Comparison of ENCODE assay signal across 1 cellular context in genomic region chr3:112086018-112086854, GRCh38.
TF ChIP-seq lines count a peak whose summit lies in the region.

C3orf52 (plus strand) TSS chr3:112086389; CDS start chr3:112086408, 19 bp downstream.

TF ChIP-seq in HepG2, 621 proteins besides CTCF, POLR2A, EP300 and RAD21 (continued from another document and continues in another):
- no peak; the same call in 1 of the 2 replicates for TF ChIP-seq THAP7 (CRISPR knock-in tag; IDR thresholded peaks at IDR 0.05)
- TF ChIP-seq USF2 (IDR thresholded peaks at IDR 0.05; ENCODE audit: low read depth, low read length): no peak
- no peak; the same call in 1 of the 2 replicates for TF ChIP-seq USF2 (CRISPR knock-in tag; IDR thresholded peaks at IDR 0.05; ENCODE audit: borderline replicate concordance)
- no peak for TF ChIP-seq ZNF207 (IDR thresholded peaks at IDR 0.05; ENCODE audit: borderline replicate concordance)
- TF ChIP-seq MBD4 (IDR thresholded peaks at IDR 0.05; ENCODE audit: borderline replicate concordance, low read length): no peak
- TF ChIP-seq ZMAT3 (CRISPR knock-in tag; conservative IDR thresholded peaks at IDR 0.05): no peak
- no peak for TF ChIP-seq LBX2 (CRISPR knock-in tag; IDR thresholded peaks at IDR 0.05; ENCODE audit: borderline replicate concordance)
- TF ChIP-seq KAT7 (CRISPR knock-in tag; IDR thresholded peaks at IDR 0.05; ENCODE audit: borderline replicate concordance): no peak
- no peak for TF ChIP-seq FOXK1 (CRISPR knock-in tag; IDR thresholded peaks at IDR 0.05; ENCODE audit: borderline replicate concordance, low read depth)
- no peak for TF ChIP-seq TBX3 (IDR thresholded peaks at IDR 0.05; ENCODE audit: borderline replicate concordance)
- no peak for TF ChIP-seq MBNL3 (CRISPR knock-in tag; conservative IDR thresholded peaks at IDR 0.05)
- TF ChIP-seq CEBPB (IDR thresholded peaks at IDR 0.05; ENCODE audit: borderline replicate concordance, low read depth, low read length): no peak
- TF ChIP-seq ZNF34 (CRISPR knock-in tag; IDR thresholded peaks at IDR 0.05; ENCODE audit: borderline replicate concordance): no peak
- no peak for TF ChIP-seq TGIF2 (CRISPR knock-in tag; IDR thresholded peaks at IDR 0.05)
- TF ChIP-seq ZNF44 (CRISPR knock-in tag; IDR thresholded peaks at IDR 0.05): no peak
- TF ChIP-seq CERS6 (CRISPR knock-in tag; IDR thresholded peaks at IDR 0.05): no peak
- TF ChIP-seq ZNF10 (CRISPR knock-in tag; IDR thresholded peaks at IDR 0.05; ENCODE audit: borderline replicate concordance, low read depth): no peak
- TF ChIP-seq MTA1 (CRISPR knock-in tag; IDR thresholded peaks at IDR 0.05; ENCODE audit: borderline replicate concordance): no peak
- no peak for TF ChIP-seq CBX2 (IDR thresholded peaks at IDR 0.05; ENCODE audit: low read depth, low read length)
- 0 out of 2 replicates have a peak, but pooled peaks have one; percentile 68 for TF ChIP-seq CBX2 (CRISPR knock-in tag; IDR thresholded peaks at IDR 0.05; ENCODE audit: low read depth)
- no peak for TF ChIP-seq PTBP1 (IDR thresholded peaks at IDR 0.05; ENCODE audit: low read depth, low read length, poor library complexity, severe bottlenecking)
- TF ChIP-seq MXD1 (CRISPR knock-in tag; IDR thresholded peaks at IDR 0.05): peak; percentile 89
- no peak for TF ChIP-seq ZNF570 (CRISPR knock-in tag; IDR thresholded peaks at IDR 0.05; ENCODE audit: borderline replicate concordance)
- no peak for TF ChIP-seq MAFF (IDR thresholded peaks at IDR 0.05; ENCODE audit: low read depth, low read length)
- TF ChIP-seq REXO4 (CRISPR knock-in tag; IDR thresholded peaks at IDR 0.05; ENCODE audit: borderline replicate concordance): no peak
- no peak for TF ChIP-seq ZNF24 (IDR thresholded peaks at IDR 0.05)
- no peak for TF ChIP-seq RFX3 (CRISPR knock-in tag; IDR thresholded peaks at IDR 0.05)
- TF ChIP-seq SIN3B (IDR thresholded peaks at IDR 0.05; ENCODE audit: low read length): no peak
- TF ChIP-seq ZNF639 (CRISPR knock-in tag; conservative IDR thresholded peaks at IDR 0.05): no peak
- TF ChIP-seq TARDBP (CRISPR knock-in tag; IDR thresholded peaks at IDR 0.05): peak; percentile 56; the same call in 1 of the 2 replicates
- TF ChIP-seq ZNF577 (CRISPR knock-in tag; IDR thresholded peaks at IDR 0.05; ENCODE audit: borderline replicate concordance, low read depth): no peak
- no peak for TF ChIP-seq HIC2 (CRISPR knock-in tag; IDR thresholded peaks at IDR 0.05; ENCODE audit: low read depth)
- TF ChIP-seq KDM6A (CRISPR knock-in tag; IDR thresholded peaks at IDR 0.05; ENCODE audit: low read depth): no peak
- TF ChIP-seq ETS1 (CRISPR knock-in tag; IDR thresholded peaks at IDR 0.05): no peak
- TF ChIP-seq GTF2F1 (IDR thresholded peaks at IDR 0.05; ENCODE audit: low read length): no peak
- TF ChIP-seq HES4 (CRISPR knock-in tag; IDR thresholded peaks at IDR 0.05; ENCODE audit: borderline replicate concordance): peak; percentile 52; the same call in 1 of the 2 replicates
- TF ChIP-seq ZNF512 (CRISPR knock-in tag; IDR thresholded peaks at IDR 0.05): no peak
- no peak for TF ChIP-seq PCBP1 (IDR thresholded peaks at IDR 0.05; ENCODE audit: borderline replicate concordance, low read depth, low read length)
- TF ChIP-seq ZNF503 (CRISPR knock-in tag; IDR thresholded peaks at IDR 0.05): no peak
- TF ChIP-seq FOSL2 (CRISPR knock-in tag; IDR thresholded peaks at IDR 0.05): peak; percentile 32; the same call in 1 of the 2 replicates
- no peak for TF ChIP-seq ZSCAN30 (CRISPR knock-in tag; IDR thresholded peaks at IDR 0.05)
- TF ChIP-seq ZNF574 (CRISPR knock-in tag; IDR thresholded peaks at IDR 0.05): peak; percentile 61
- TF ChIP-seq ZNF496 (CRISPR knock-in tag; IDR thresholded peaks at IDR 0.05; ENCODE audit: insufficient replicate concordance): no peak
- 0 out of 2 replicates have a peak, but pooled peaks have one; percentile 63 for TF ChIP-seq ZFP36L1 (CRISPR knock-in tag; IDR thresholded peaks at IDR 0.05)
- peak; percentile 66; the same call in 1 of the 2 replicates for TF ChIP-seq REPIN1 (CRISPR knock-in tag; IDR thresholded peaks at IDR 0.05; ENCODE audit: borderline replicate concordance, low read depth)
- TF ChIP-seq ZBTB49 (CRISPR knock-in tag; IDR thresholded peaks at IDR 0.05; ENCODE audit: borderline replicate concordance): no peak
- TF ChIP-seq YEATS4 (CRISPR knock-in tag; IDR thresholded peaks at IDR 0.05; ENCODE audit: borderline replicate concordance): peak; percentile 39; the same call in 1 of the 2 replicates
